Comparison of ENCODE assay signal across 10 cellular contexts in genomic region chr7:801940-802364, GRCh38. TPM values are rescaled to one million over a fixed set of nuclear protein-coding genes. Genes with fewer than 3 reads are reported as not detected.
DNase-seq lines count a peak whose midpoint lies in the region; ATAC-seq and TF ChIP-seq lines count a peak whose summit lies in the region.
"Had no signal": no experiment of that assay in that cellular context is flagged by ENCODE, and none has a peak within 500 bp of the region (broad histone marks: within the 10 kb centered on the region; RNA-seq: fewer than 3 reads in every experiment).

No MANE protein-coding gene starts in this region.

- H3K4me1 ChIP-seq in BE2C (no peaks in the 10 kb centered on the region), esophagus muscularis mucosa (peaks cover 29 to 43% (median 39%) of the 10 kb centered on the region in 4 donors)

- WGBS in esophagus muscularis mucosa, result 18% methylated on average over 16 of the region's 18 CpGs

- H3K4me3 ChIP-seq in BE2C (ENCODE audit: low read depth, low read length) (no peak overlapping the region), esophagus muscularis mucosa (peak overlapping the region; percentile 30 to 40 (median 36))

- no peaks in the 10 kb centered on the region for H3K27me3 ChIP-seq in BE2C
- H3K27me3 ChIP-seq in esophagus muscularis mucosa, result no peaks in the 10 kb centered on the region

- peak overlapping the region; percentile 70 to 78 (median 72) for H3K27ac ChIP-seq in esophagus muscularis mucosa (replicated peaks in 1 of 4)
- H3K27ac ChIP-seq: KMS-11 had no signal

- ATAC-seq in omental fat pad (ENCODE audit: low FRiP score), result peak; percentile 72
- no peak for ATAC-seq in GM19455 (IDR thresholded peaks at IDR 0.05; ENCODE audit: unreplicated experiment)
- no peak for ATAC-seq in HG03039 (IDR thresholded peaks at IDR 0.05; ENCODE audit: unreplicated experiment)

- H3K9me3 ChIP-seq in BE2C, result no peaks in the 10 kb centered on the region; the same call in 1 of the 2 replicates
- H3K9me3 ChIP-seq in esophagus muscularis mucosa, result no peaks in the 10 kb centered on the region

- H3K36me3 ChIP-seq in BE2C (no peaks in the 10 kb centered on the region), esophagus muscularis mucosa (no peaks in the 10 kb centered on the region)

- DNase-seq in BE2C (peak; percentile 62), NCI-H524 (lab: John Stamatoyannopoulos, UW) (peak; percentile 84 to 92), esophagus muscularis mucosa (ENCODE audit: extremely low spot score) (no peak), omental fat pad (ENCODE audit: low spot score) (no peak), SW 1271 (lab: John Stamatoyannopoulos, UW) (no peak), T-helper 2 cell (no peak)
- DNase-seq: HFFc6 had no signal

- intact Hi-C loops in esophagus muscularis mucosa (cut with DNase I), result no loop called here

- TF ChIP-seq EP300 in esophagus muscularis mucosa (IDR thresholded peaks at IDR 0.05), result no peak

- TF ChIP-seq CTCF in BE2C (IDR thresholded peaks at IDR 0.05; ENCODE audit: low read depth, low read length) (no peak), esophagus muscularis mucosa (IDR thresholded peaks at IDR 0.05) (no peak), omental fat pad (IDR thresholded peaks at IDR 0.05) (no peak)

- TF ChIP-seq POLR2A in esophagus muscularis mucosa (IDR thresholded peaks at IDR 0.05; ENCODE audit: low read depth), result no peak

RNA-seq across cellular contexts. Expression of gene SUN1, which starts 30.3 kb away (rescaled TPM):
- 196 TPM for polyA plus RNA-seq in BE2C (2012; ENCODE audit: insufficient read depth, insufficient read length, low read depth)
- total RNA-seq in esophagus muscularis mucosa (100 to 1,000 TPM; 132 to 149 (median 147) TPM), omental fat pad (100 to 1,000 TPM; 124 to 245 (median 174) TPM)

Comparison
In these comparisons a context has a peak if more than half of its experiments do, and no peak if none do; other contexts are left out.
1. DNase-seq: peak in BE2C (single experiment) and NCI-H524 (2 of 2); none in esophagus muscularis mucosa (single experiment), omental fat pad (single experiment), SW 1271 (0 of 2) and T-helper 2 cell (0 of 5).